In genomic region chr14:23302290-23303225, GRCh38 we compare ENCODE assay signal across 8 cellular contexts. TPM values are rescaled to one million over a fixed set of nuclear protein-coding genes. Genes with fewer than 3 reads are reported as not detected.
DNase-seq lines count a peak whose midpoint lies in the region; ATAC-seq and TF ChIP-seq lines count a peak whose summit lies in the region.

Gene PPP1R3E, minus strand, starts transcription at chr14:23302859. Its CDS starts 283 bp downstream, at chr14:23302576.

- H3K9ac ChIP-seq in colonic mucosa (ENCODE audit: low read depth in 2 of 2, low read length in 2 of 2) = peak within 1 kb of the TSS; percentile 74 to 95

- H2AFZ ChIP-seq in ACC112 (ENCODE audit: low read length, unreplicated experiment) = peak within 1 kb of the TSS; percentile 96

- peak; percentile 38 for ATAC-seq in GM18868 (IDR thresholded peaks at IDR 0.05; ENCODE audit: unreplicated experiment)
- peak; percentile 23 for ATAC-seq in HG03139 (IDR thresholded peaks at IDR 0.05; ENCODE audit: unreplicated experiment)
- peak; percentile 21 to 60 (median 56) for ATAC-seq in right lobe of liver

- H3K4me3 ChIP-seq in ACC112 (ENCODE audit: low read depth, low read length) (peak within 1 kb of the TSS; percentile 95), colonic mucosa (peak within 1 kb of the TSS; percentile 70), right lobe of liver (peak within 1 kb of the TSS; percentile 67 to 81 (median 79))

- H3K4me1 ChIP-seq in ACC112 (ENCODE audit: control insufficient read depth, insufficient read depth, low read length, unreplicated experiment) = peaks cover 35% of the 10 kb centered on the region
- peaks cover under 1% of the 10 kb centered on the region for H3K4me1 ChIP-seq in colonic mucosa
- peaks cover 0 to 20% (median 7%) of the 10 kb centered on the region in 4 donors for H3K4me1 ChIP-seq in right lobe of liver

- H3K9me3 ChIP-seq in colonic mucosa (no peaks in the 10 kb centered on the region), right lobe of liver (no peaks in the 10 kb centered on the region)

- intact Hi-C loops in colonic mucosa (cut with DNase I) = no loop called here
- intact Hi-C loops in right lobe of liver (cut with DNase I) = no loop called here

- H3K27ac ChIP-seq in ACC112 (ENCODE audit: low read depth, low read length) = peak within 1 kb of the TSS; percentile 81
- peak within 1 kb of the TSS; percentile 97 for H3K27ac ChIP-seq in colonic mucosa
- H3K27ac ChIP-seq in right lobe of liver = peak within 1 kb of the TSS; percentile 90 to 99 (median 98)

- peaks cover 15% of the 10 kb centered on the region for H3K79me2 ChIP-seq in ACC112 (ENCODE audit: control insufficient read depth, insufficient read depth, low read length, unreplicated experiment)

- TF ChIP-seq POLR2A in right lobe of liver (IDR thresholded peaks at IDR 0.05) = no peak

- TF ChIP-seq CTCF in colonic mucosa (IDR thresholded peaks at IDR 0.05) = no peak
- TF ChIP-seq CTCF in right lobe of liver (IDR thresholded peaks at IDR 0.05) = no peak

- H3K36me3 ChIP-seq in ACC112 (ENCODE audit: insufficient read depth, low read length) (no peaks in the 10 kb centered on the region), colonic mucosa (no peaks in the 10 kb centered on the region), right lobe of liver (peaks cover 0 to 6% (median 0%) of the 10 kb centered on the region in 4 donors)

- 3% methylated on average over 23 of the region's 81 CpGs for WGBS in right lobe of liver (ENCODE audit: insufficient coverage, low coverage, low lambda C conversion rate, missing lambda C conversion rate)

- DNase-seq in NCI-H345 treated with DMSO at 0.1 percent for 48 hours (lab: John Stamatoyannopoulos, UW; ENCODE audit: unreplicated experiment) (peak; percentile 73), colonic mucosa (peak; percentile 82), right lobe of liver (peak; percentile 79 to 86 (median 82))
- DNase-seq in activated CD4-positive, alpha-beta T cell treated with anti-CD3 and anti-CD28 coated beads for 48 hours = peak; percentile 94
- peak; percentile 84 to 93 for DNase-seq in stimulated activated CD4-positive, alpha-beta T cell treated with anti-CD3 and anti-CD28 coated beads, Interleukin-4, amount 100 ng/mL, for 4 hours

- H3K27me3 ChIP-seq in ACC112 (ENCODE audit: insufficient read depth, low read length) = no peaks in the 10 kb centered on the region
- no peaks in the 10 kb centered on the region for H3K27me3 ChIP-seq in colonic mucosa
- H3K27me3 ChIP-seq in right lobe of liver = no peaks in the 10 kb centered on the region

RNA-seq across cellular contexts. Expression of gene PPP1R3E, which starts in this region (rescaled TPM):
- total RNA-seq in colonic mucosa = 10 to 100 TPM in 1 of 2 donors, 1 to 10 TPM in 1; 7.6 to 12.6 TPM
- total RNA-seq in right lobe of liver = 10 to 100 TPM in 2 of 6 experiments, 1 to 10 TPM in 4; 4.0 to 11.1 (median 8.1) TPM

Comparison
In these comparisons a context has a peak if more than half of its experiments do, and no peak if none do; other contexts are left out.
1. Peak in every context shown above with its lines: DNase-seq, ATAC-seq, H3K4me3 ChIP-seq and H3K27ac ChIP-seq.